ENCODE assay signal across 23 cellular contexts in the genomic region with DNA sequence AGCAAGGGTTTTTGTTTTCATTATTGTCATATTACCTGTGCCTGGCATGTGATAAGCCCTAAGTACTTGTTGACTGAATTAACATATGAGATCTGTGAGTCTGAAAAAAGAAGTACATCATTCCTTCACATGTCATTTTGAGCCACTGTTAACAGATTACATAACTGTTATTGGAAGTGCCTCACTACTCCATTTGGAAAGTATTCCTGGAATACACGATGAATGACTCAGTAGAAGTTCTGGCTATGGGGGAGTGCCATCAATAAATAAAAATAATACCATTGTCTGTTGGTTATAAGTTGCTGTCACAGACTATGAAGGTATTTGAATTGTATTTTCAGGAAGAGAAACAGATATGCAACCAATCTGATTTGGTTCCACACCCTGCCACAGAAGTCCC. TPM values are rescaled to one million over a fixed set of nuclear protein-coding genes. Genes with fewer than 3 reads are reported as not detected.
A peak's percentile ranks its signal among the peaks of the same experiment; 100 is the strongest.
DNase-seq lines count a peak whose midpoint lies in the region; ATAC-seq and TF ChIP-seq lines count a peak whose summit lies in the region.
"Had no signal": no experiment of that assay in that cellular context is flagged by ENCODE, and none has a peak within 500 bp of the region (broad histone marks: within the 10 kb centered on the region; RNA-seq: fewer than 3 reads in every experiment).

No MANE protein-coding gene starts in this region.

- no peak overlapping the region for H3K27ac Mint-ChIP-seq in activated naive CD4-positive, alpha-beta T cell treated with anti-CD3 and anti-CD28 coated beads, Interleukin-2, amount 50 U/mL, for 72 hours
- H3K27ac Mint-ChIP-seq: CD4-positive, alpha-beta memory T cell; WTC11 had no signal

- H3K9me3 Mint-ChIP-seq in activated naive CD4-positive, alpha-beta T cell treated with anti-CD3 and anti-CD28 coated beads, Interleukin-2, amount 50 U/mL, for 72 hours: no peaks in the 10 kb centered on the region
- H3K9me3 Mint-ChIP-seq: CD4-positive, alpha-beta memory T cell; central memory CD8-positive, alpha-beta T cell; WTC11 had no signal

- H3K27me3 ChIP-seq in cardiac muscle cell: no peaks in the 10 kb centered on the region
- no peaks in the 10 kb centered on the region for H3K27me3 ChIP-seq in right cardiac atrium (ENCODE audit: control insufficient read depth, insufficient read depth)
- no peaks in the 10 kb centered on the region for H3K27me3 ChIP-seq in right atrium auricular region
- H3K27me3 ChIP-seq in aorta (ENCODE audit: control insufficient read depth in 1 of 2, insufficient read depth in 2 of 2, low read length in 1 of 2): no peaks in the 10 kb centered on the region
- H3K27me3 ChIP-seq: esophagus squamous epithelium, neutrophil, uterus had no signal

- ATAC-seq in right cardiac atrium (no peak), aorta (ENCODE audit: low FRiP score) (peak; percentile 64)
- no peak for ATAC-seq in activated naive CD4-positive, alpha-beta T cell treated with anti-CD3 and anti-CD28 coated beads, Interleukin-2, amount 50 U/mL, for 72 hours
- ATAC-seq: WTC11 had no signal

- no peaks in the 10 kb centered on the region for H3K36me3 Mint-ChIP-seq in activated naive CD4-positive, alpha-beta T cell treated with anti-CD3 and anti-CD28 coated beads, Interleukin-2, amount 50 U/mL, for 72 hours
- H3K36me3 Mint-ChIP-seq: CD4-positive, alpha-beta memory T cell; WTC11 had no signal

- H3K36me3 ChIP-seq in cardiac muscle cell (no peaks in the 10 kb centered on the region), right atrium auricular region (no peaks in the 10 kb centered on the region), aorta (ENCODE audit: control insufficient read depth in 1 of 2, insufficient read depth in 2 of 2, low read length in 1 of 2) (peaks cover 0 to 7% of the 10 kb centered on the region in 2 donors)
- H3K36me3 ChIP-seq: neutrophil, uterus had no signal

- peak overlapping the region; percentile 77 for H3K27ac ChIP-seq in cardiac muscle cell
- no peak overlapping the region for H3K27ac ChIP-seq in right cardiac atrium (ENCODE audit: low read length)
- H3K27ac ChIP-seq in right atrium auricular region: peak overlapping the region; percentile 59 to 65
- H3K27ac ChIP-seq in aorta (ENCODE audit: low read depth in 1 of 2, low read length in 2 of 2): no peak overlapping the region
- H3K27ac ChIP-seq: neutrophil, uterus had no signal

- intact Hi-C loops in right cardiac atrium (cut with DNase I) (no loop called here), aorta (cut with DNase I) (loop anchor here in 1 of 2 donors (10.0 kb wide), 1 partner anchor 148 kb away; the partner anchor contains the start of gene ABCA1)

- peaks cover 76% of the 10 kb centered on the region for H3K4me1 ChIP-seq in cardiac muscle cell (ENCODE audit: low read depth)
- peaks cover 6% of the 10 kb centered on the region for H3K4me1 ChIP-seq in right cardiac atrium (ENCODE audit: control insufficient read depth, insufficient read depth, low read length)
- peaks cover 0 to 34% of the 10 kb centered on the region in 2 donors for H3K4me1 ChIP-seq in right atrium auricular region
- H3K4me1 ChIP-seq in aorta (ENCODE audit: control insufficient read depth in 1 of 2, insufficient read depth in 2 of 2, low read length in 2 of 2): peaks cover 0 to 6% of the 10 kb centered on the region in 2 donors
- H3K4me1 ChIP-seq: uterus had no signal

- TF ChIP-seq CTCF in cardiac muscle cell (IDR thresholded peaks at IDR 0.05; ENCODE audit: low read depth, low read length): no peak
- TF ChIP-seq CTCF in right atrium auricular region (IDR thresholded peaks at IDR 0.05): no peak
- TF ChIP-seq CTCF in GM20000 (IDR thresholded peaks at IDR 0.05; ENCODE audit: extremely low read depth, missing control alignments): no peak

- WGBS in right cardiac atrium: 39% methylated on average over 1 of the region's 1 CpG
- WGBS in aorta, 2 donors: 9 to 14% methylated on average over 1 of the region's 1 CpG

- DNase-seq in cardiac muscle cell (ENCODE audit: low read depth in 1 of 2, low spot score in 1 of 2) (no peak), right cardiac atrium (no peak), amniotic epithelial cell (ENCODE audit: low read depth) (peak; percentile 36), right atrium auricular region (ENCODE audit: low spot score) (no peak), aorta (no peak), GM20000 (ENCODE audit: low spot score) (no peak)
- DNase-seq in NK-92 treated with Interleukin-12 subunit alpha and Interleukin-12 subunit beta, amount 100 ng/mL, for 24 hours (lab: John Stamatoyannopoulos, UW): no peak
- DNase-seq in activated naive CD4-positive, alpha-beta T cell treated with anti-CD3 and anti-CD28 coated beads, Interleukin-2, amount 50 U/mL, for 72 hours (ENCODE audit: low spot score in 2 of 2): no peak
- DNase-seq: activated CD4-positive, alpha-beta T cell treated with anti-CD3 and anti-CD28 coated beads, Interleukin-2, amount 50 U/mL, for 4 hours; activated effector memory CD4-positive, alpha-beta T cell treated with anti-CD3 and anti-CD28 coated beads, Interleukin-2, amount 50 U/mL, for 16 hours; CD4-positive, alpha-beta memory T cell; DMS153; effector CD8-positive, alpha-beta T cell; esophagus squamous epithelium; NCI-H1092 treated with DMSO at 0.1 percent for 48 hours; NCI-H2029 treated with DMSO at 0.1 percent for 48 hours; NCI-H510A treated with DMSO at 0.1 percent for 48 hours; stimulated activated CD4-positive, alpha-beta T cell treated with anti-CD3 and anti-CD28 coated beads, Interleukin-12 subunit alpha, Interleukin-12 subunit beta, amount 100 ng/mL, for 4 hours; stimulated activated CD8-positive, alpha-beta memory T cell treated with anti-CD3 and anti-CD28 coated beads, Interleukin-4, amount 100 ng/mL, for 48 hours; uterus had no signal

- H3K9me3 ChIP-seq in cardiac muscle cell (ENCODE audit: low read depth) (no peaks in the 10 kb centered on the region), right cardiac atrium (ENCODE audit: control insufficient read depth, low read length) (no peaks in the 10 kb centered on the region), right atrium auricular region (no peaks in the 10 kb centered on the region), aorta (ENCODE audit: control insufficient read depth, low read length) (no peaks in the 10 kb centered on the region)
- H3K9me3 ChIP-seq: esophagus squamous epithelium, neutrophil, uterus had no signal

- H3K4me3 ChIP-seq in cardiac muscle cell (no peak overlapping the region), right cardiac atrium (ENCODE audit: low read length) (no peak overlapping the region), right atrium auricular region (no peak overlapping the region), aorta (ENCODE audit: low read length in 2 of 2) (no peak overlapping the region)
- H3K4me3 ChIP-seq: esophagus squamous epithelium, uterus had no signal

RNA-seq across cellular contexts. Expression of gene NIPSNAP3B, which starts 12.9 kb away (rescaled TPM):
- total RNA-seq in cardiac muscle cell (10.9 and 16.0 TPM in 2 replicates), right cardiac atrium (10 to 100 TPM; 19.5 to 24.6 (median 20.0) TPM), right atrium auricular region (10 to 100 TPM; 10.2 to 23.1 TPM), aorta (10 to 100 TPM in 1 of 2 donors, 1 to 10 TPM in 1; 7.8 to 12.6 TPM)
- polyA plus RNA-seq in cardiac muscle cell (17.7 and 43.6 TPM in 2 replicates), right cardiac atrium (20.4 TPM), aorta (1 to 10 TPM; 1.4 to 8.9 TPM)
- total RNA-seq in activated naive CD4-positive, alpha-beta T cell treated with anti-CD3 and anti-CD28 coated beads, Interleukin-2, amount 50 U/mL, for 72 hours: 1 to 10 TPM; 1.5 to 1.7 TPM

RNA-seq across cellular contexts. Expression of gene NIPSNAP3A, which starts 29.3 kb away (rescaled TPM):
- total RNA-seq in cardiac muscle cell (61.7 and 78.0 TPM in 2 replicates), right cardiac atrium (10 to 100 TPM; 14.3 to 23.0 (median 19.2) TPM), right atrium auricular region (10 to 100 TPM in 1 of 2 donors, 1 to 10 TPM in 1; 8.3 to 20.6 TPM), aorta (10 to 100 TPM; 24.2 to 28.7 TPM)
- polyA plus RNA-seq in cardiac muscle cell (187 and 193 TPM in 2 replicates), right cardiac atrium (25.5 TPM), aorta (10 to 100 TPM; 31.6 to 34.8 TPM)
- 10 to 100 TPM; 15.2 to 17.4 TPM for total RNA-seq in activated naive CD4-positive, alpha-beta T cell treated with anti-CD3 and anti-CD28 coated beads, Interleukin-2, amount 50 U/mL, for 72 hours

Comparison
In these comparisons a context has a peak if more than half of its experiments do, and no peak if none do; other contexts are left out.
1. H3K27ac ChIP-seq: peak in cardiac muscle cell (single experiment) and right atrium auricular region (2 of 2); none in right cardiac atrium (single experiment) and aorta (0 of 2).